ENCODE assay signal across 16 cellular contexts in genomic region chr4:150033109-150033508, GRCh38.
"Had no signal": no experiment of that assay in that cellular context is flagged by ENCODE, and none has a peak within 500 bp of the region (broad histone marks: within the 10 kb centered on the region; RNA-seq: fewer than 3 reads in every experiment).

No MANE protein-coding gene starts in this region.

- H3K36me3 Mint-ChIP-seq: natural killer cell, neural progenitor cell had no signal

- H3K4me2 ChIP-seq: neural progenitor cell had no signal

- H3K9ac ChIP-seq: neural progenitor cell had no signal

- H3K36me3 ChIP-seq: esophagus squamous epithelium, gastroesophageal sphincter, neural progenitor cell, right atrium auricular region had no signal

- H3K27me3 ChIP-seq: esophagus squamous epithelium, gastroesophageal sphincter, neural progenitor cell, right atrium auricular region had no signal

- H3K9me3 Mint-ChIP-seq: effector memory CD8-positive, alpha-beta T cell had no signal

- H3K4me3 ChIP-seq: esophagus squamous epithelium, gastroesophageal sphincter, mucosa of descending colon, neural progenitor cell, right atrium auricular region had no signal

- H3K27ac ChIP-seq: esophagus squamous epithelium, gastroesophageal sphincter, neural progenitor cell, right atrium auricular region had no signal

- ATAC-seq: effector memory CD8-positive, alpha-beta T cell; gastroesophageal sphincter; natural killer cell had no signal

- H3K4me1 ChIP-seq: esophagus squamous epithelium, neural progenitor cell, right atrium auricular region had no signal

- H3K27ac Mint-ChIP-seq: effector memory CD8-positive, alpha-beta T cell; natural killer cell; neural progenitor cell had no signal

- H3K4me3 Mint-ChIP-seq: effector memory CD8-positive, alpha-beta T cell; natural killer cell; neural progenitor cell had no signal

- H3K9me3 ChIP-seq: esophagus squamous epithelium, gastroesophageal sphincter, mucosa of descending colon, right atrium auricular region had no signal

- H3K4me1 Mint-ChIP-seq: natural killer cell, neural progenitor cell had no signal

- DNase-seq: cortex of kidney; effector memory CD8-positive, alpha-beta T cell; esophagus squamous epithelium; foreskin fibroblast; glutamatergic neuron; left colon; mucosa of descending colon; natural killer cell; occipital lobe; small intestine; stimulated activated CD4-positive, alpha-beta T cell treated with anti-CD3 and anti-CD28 coated beads, Interleukin-2, amount 100 ng/mL, for 48 hours; stimulated activated naive CD4-positive, alpha-beta T cell treated with Interleukin-2 at 50 U/mL for 16 hours; trophoblast cell had no signal
